21 cellular contexts compared by ENCODE assay signal in genomic region chr6:137173501-137173900, GRCh38. TPM values are rescaled to one million over a fixed set of nuclear protein-coding genes. Genes with fewer than 3 reads are reported as not detected.
DNase-seq lines count a peak whose midpoint lies in the region; ATAC-seq and TF ChIP-seq lines count a peak whose summit lies in the region.
"Had no signal": no experiment of that assay in that cellular context is flagged by ENCODE, and none has a peak within 500 bp of the region (broad histone marks: within the 10 kb centered on the region; RNA-seq: fewer than 3 reads in every experiment).

A gene with protein sequence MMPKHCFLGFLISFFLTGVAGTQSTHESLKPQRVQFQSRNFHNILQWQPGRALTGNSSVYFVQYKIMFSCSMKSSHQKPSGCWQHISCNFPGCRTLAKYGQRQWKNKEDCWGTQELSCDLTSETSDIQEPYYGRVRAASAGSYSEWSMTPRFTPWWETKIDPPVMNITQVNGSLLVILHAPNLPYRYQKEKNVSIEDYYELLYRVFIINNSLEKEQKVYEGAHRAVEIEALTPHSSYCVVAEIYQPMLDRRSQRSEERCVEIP (minus strand): TSS chr6:137173644. CDS start chr6:137161749, 11,895 bp downstream.

- no peaks in the 10 kb centered on the region for H4K20me1 ChIP-seq in GM23338 (replicated peaks; ENCODE audit: insufficient read depth)
- H4K20me1 ChIP-seq in PC-9 (ENCODE audit: insufficient read depth), result no peaks in the 10 kb centered on the region
- H4K20me1 ChIP-seq in osteoblast (ENCODE audit: insufficient read depth, low read length), result no peaks in the 10 kb centered on the region

- peaks cover 18% of the 10 kb centered on the region; the same call in 2 of the 3 replicates for H3K36me3 Mint-ChIP-seq in GM23338 (ENCODE audit: low read depth)
- H3K36me3 Mint-ChIP-seq in dendritic cell treated with granulocyte-macrophage colony-stimulating factor and Interleukin-4, amounts not matched to agents 40 ng/mL and 50 ng/mL, for 4 days (ENCODE audit: low read depth), result peaks cover 6% of the 10 kb centered on the region

- H3K9ac ChIP-seq in parathyroid adenoma, result no peak within 1 kb of the TSS
- H3K9ac ChIP-seq: SK-N-SH had no signal

- H3K79me2 ChIP-seq in GM23338 (replicated peaks; ENCODE audit: insufficient read depth), result no peaks in the 10 kb centered on the region
- no peaks in the 10 kb centered on the region for H3K79me2 ChIP-seq in PC-9 (ENCODE audit: low read depth)
- no peaks in the 10 kb centered on the region for H3K79me2 ChIP-seq in parathyroid adenoma
- H3K79me2 ChIP-seq in osteoblast (ENCODE audit: insufficient read depth, low read length), result no peaks in the 10 kb centered on the region

- TF ChIP-seq CTCF in GM23338 (conservative IDR thresholded peaks at IDR 0.05; ENCODE audit: low read depth in 2 of 2), result no peak
- no peak for TF ChIP-seq CTCF in PC-9 (conservative IDR thresholded peaks at IDR 0.05)
- TF ChIP-seq CTCF in parathyroid adenoma (IDR thresholded peaks at IDR 0.05), result no peak
- no peak for TF ChIP-seq CTCF in osteoblast (IDR thresholded peaks at IDR 0.05; ENCODE audit: extremely low read depth, low read depth, low read length)

- H3K27me3 ChIP-seq in GM23338 (ENCODE audit: insufficient read depth), result no peaks in the 10 kb centered on the region
- no peaks in the 10 kb centered on the region for H3K27me3 ChIP-seq in PC-9 (ENCODE audit: insufficient read depth, low read depth)
- no peaks in the 10 kb centered on the region for H3K27me3 ChIP-seq in parathyroid adenoma (ENCODE audit: control insufficient read depth, insufficient read depth, low read length)
- no peaks in the 10 kb centered on the region for H3K27me3 ChIP-seq in osteoblast (ENCODE audit: insufficient read depth, low read length)

- H3K4me2 ChIP-seq in GM23338, result peak within 1 kb of the TSS; percentile 52
- peak within 1 kb of the TSS; percentile 59 for H3K4me2 ChIP-seq in PC-9
- peak within 1 kb of the TSS; percentile 55 for H3K4me2 ChIP-seq in parathyroid adenoma (ENCODE audit: low read length)
- H3K4me2 ChIP-seq in osteoblast (ENCODE audit: insufficient read depth, low read length), result no peak within 1 kb of the TSS
- H3K4me2 ChIP-seq: SK-N-SH had no signal

- no peaks in the 10 kb centered on the region for H3K36me3 ChIP-seq in GM23338 (ENCODE audit: insufficient read depth)
- H3K36me3 ChIP-seq in PC-9 (ENCODE audit: low read depth), result no peaks in the 10 kb centered on the region
- no peaks in the 10 kb centered on the region for H3K36me3 ChIP-seq in parathyroid adenoma (ENCODE audit: control insufficient read depth, insufficient read depth, low read length)
- no peaks in the 10 kb centered on the region for H3K36me3 ChIP-seq in osteoblast (ENCODE audit: insufficient read depth, low read length)

- 0 out of 3 replicates have a peak within 1 kb of the TSS, but pooled peaks have one; percentile 33 for H3K4me3 Mint-ChIP-seq in GM23338
- no peak within 1 kb of the TSS for H3K4me3 Mint-ChIP-seq in dendritic cell treated with granulocyte-macrophage colony-stimulating factor and Interleukin-4, amounts not matched to agents 40 ng/mL and 50 ng/mL, for 4 days

- H3K9me2 ChIP-seq in GM23338 (ENCODE audit: insufficient read depth) (peaks cover 14% of the 10 kb centered on the region), PC-9 (ENCODE audit: insufficient read depth) (no peaks in the 10 kb centered on the region)
- H3K9me2 ChIP-seq: SK-N-SH had no signal

- POLR2A ChIA-PET in PC-9 (lab: Charles Lee; ENCODE audit: unreplicated experiment), result no interaction called here

- no TSS peak for BruUV-seq in PC-9 (replicated peaks; lab: Mats Ljungman, UMichigan)

- H3K27ac Mint-ChIP-seq in GM23338, result no peak within 1 kb of the TSS
- peak within 1 kb of the TSS; percentile 48 for H3K27ac Mint-ChIP-seq in dendritic cell treated with granulocyte-macrophage colony-stimulating factor and Interleukin-4, amounts not matched to agents 40 ng/mL and 50 ng/mL, for 4 days

- H2AFZ ChIP-seq in GM23338, result no peak within 1 kb of the TSS
- peak within 1 kb of the TSS; percentile 50 for H2AFZ ChIP-seq in PC-9
- peak within 1 kb of the TSS; percentile 70 for H2AFZ ChIP-seq in parathyroid adenoma
- H2AFZ ChIP-seq in osteoblast (ENCODE audit: low read length), result no peak within 1 kb of the TSS

- H3K27ac ChIP-seq in GM23338 (ENCODE audit: low read depth) (no peak within 1 kb of the TSS), PC-9 (peak within 1 kb of the TSS; percentile 50), parathyroid adenoma (peak within 1 kb of the TSS; percentile 12), osteoblast (ENCODE audit: low read depth, low read length) (no peak within 1 kb of the TSS)
- H3K27ac ChIP-seq: C4-2B had no signal

- H3K9me3 ChIP-seq in PC-9 (ENCODE audit: insufficient read depth, low read depth), result no peaks in the 10 kb centered on the region
- H3K9me3 ChIP-seq in parathyroid adenoma (ENCODE audit: control insufficient read depth, low read length), result no peaks in the 10 kb centered on the region
- H3K9me3 ChIP-seq in osteoblast (ENCODE audit: low read depth, low read length), result peaks cover 3% of the 10 kb centered on the region
- H3K9me3 ChIP-seq: SK-N-SH had no signal

- H3K4me3 ChIP-seq in GM23338 (no peak within 1 kb of the TSS), PC-9 (no peak within 1 kb of the TSS), parathyroid adenoma (ENCODE audit: low read depth, low read length) (peak within 1 kb of the TSS; percentile 5), osteoblast (ENCODE audit: insufficient read depth, low read length) (no peak within 1 kb of the TSS)

- peaks cover 19% of the 10 kb centered on the region for H3K4me1 Mint-ChIP-seq in GM23338
- H3K4me1 Mint-ChIP-seq in dendritic cell treated with granulocyte-macrophage colony-stimulating factor and Interleukin-4, amounts not matched to agents 40 ng/mL and 50 ng/mL, for 4 days (ENCODE audit: low read depth), result peaks cover 53% of the 10 kb centered on the region

- DNase-seq in GM23338 (ENCODE audit: low spot score), result no peak
- DNase-seq in PC-9, result no peak
- DNase-seq in osteoblast (ENCODE audit: insufficient read length, low spot score, missing footprints), result no peak
- DNase-seq: DMS79, HCEC 1CT, KG1, MV-4-11, NCI-H1417, NCI-H187, NCI-H2227 treated with DMSO at 0.1 percent for 48 hours, NCI-H510A treated with DMSO at 0.1 percent for 48 hours, NCI-H774, OCI-M1, SHP77 treated with DMSO at 0.1 percent for 48 hours, SK-N-SH had no signal

- ATAC-seq in GM23338, result no peak
- no peak for ATAC-seq in HG03432 (IDR thresholded peaks at IDR 0.05; ENCODE audit: unreplicated experiment)
- ATAC-seq in GM18870 (IDR thresholded peaks at IDR 0.05; ENCODE audit: unreplicated experiment), result no peak

- H3F3A ChIP-seq in GM23338 (replicated peaks; ENCODE audit: low read depth) (no peaks in the 10 kb centered on the region), PC-9 (ENCODE audit: insufficient read depth, low read depth) (peaks cover 10% of the 10 kb centered on the region)

- intact Hi-C loops in PC-9 (cut with micrococcal nuclease; ENCODE audit: unreplicated experiment), result no loop called here
- intact Hi-C loops in dendritic cell treated with granulocyte-macrophage colony-stimulating factor and Interleukin-4, amounts not matched to agents 40 ng/mL and 50 ng/mL, for 4 days (cut with micrococcal nuclease), result no loop called here

- peaks cover 29% of the 10 kb centered on the region for H3K4me1 ChIP-seq in GM23338 (ENCODE audit: insufficient read depth)
- H3K4me1 ChIP-seq in PC-9 (replicated peaks; ENCODE audit: insufficient read depth), result peaks cover 18% of the 10 kb centered on the region
- H3K4me1 ChIP-seq in parathyroid adenoma, result peaks cover 11% of the 10 kb centered on the region
- no peaks in the 10 kb centered on the region for H3K4me1 ChIP-seq in osteoblast (ENCODE audit: insufficient read depth, low read length)

- CTCF ChIA-PET in PC-9 (lab: Charles Lee), result no interaction called here

- H3K9me3 Mint-ChIP-seq in GM23338, result peaks cover 39% of the 10 kb centered on the region
- H3K9me3 Mint-ChIP-seq in dendritic cell treated with granulocyte-macrophage colony-stimulating factor and Interleukin-4, amounts not matched to agents 40 ng/mL and 50 ng/mL, for 4 days, result peaks cover 9% of the 10 kb centered on the region

- peaks cover 4% of the 10 kb centered on the region for H3K27me3 Mint-ChIP-seq in GM23338 (ENCODE audit: insufficient read depth, low read depth, poor library complexity)
- no peaks in the 10 kb centered on the region for H3K27me3 Mint-ChIP-seq in dendritic cell treated with granulocyte-macrophage colony-stimulating factor and Interleukin-4, amounts not matched to agents 40 ng/mL and 50 ng/mL, for 4 days

TF ChIP-seq in GM23338, 12 proteins besides CTCF, POLR2A, EP300 and RAD21 (continues in another document):
- TF ChIP-seq, protein P1, sequence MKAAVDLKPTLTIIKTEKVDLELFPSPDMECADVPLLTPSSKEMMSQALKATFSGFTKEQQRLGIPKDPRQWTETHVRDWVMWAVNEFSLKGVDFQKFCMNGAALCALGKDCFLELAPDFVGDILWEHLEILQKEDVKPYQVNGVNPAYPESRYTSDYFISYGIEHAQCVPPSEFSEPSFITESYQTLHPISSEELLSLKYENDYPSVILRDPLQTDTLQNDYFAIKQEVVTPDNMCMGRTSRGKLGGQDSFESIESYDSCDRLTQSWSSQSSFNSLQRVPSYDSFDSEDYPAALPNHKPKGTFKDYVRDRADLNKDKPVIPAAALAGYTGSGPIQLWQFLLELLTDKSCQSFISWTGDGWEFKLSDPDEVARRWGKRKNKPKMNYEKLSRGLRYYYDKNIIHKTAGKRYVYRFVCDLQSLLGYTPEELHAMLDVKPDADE (IDR thresholded peaks at IDR 0.05), result no peak
- no peak for TF ChIP-seq JUNB (IDR thresholded peaks at IDR 0.05; ENCODE audit: unreplicated experiment)

RNA-seq across cellular contexts. Expression of the gene that starts here (rescaled TPM):
- total RNA-seq in GM23338 (2014; rRNA removed; shearing (Covaris generic)), result not detected in 2 replicates
- polyA plus RNA-seq in GM23338 (2016; fragmentation: Nextera tagmentation; extraction: Ambion mirVana), result not detected in 2 replicates
- total RNA-seq in PC-9 (2021) (not detected in 2 replicates), osteoblast (not detected in 2 replicates)
- total RNA-seq: RPMI7951 had no signal
- polyA plus RNA-seq: SK-N-SH had no signal

Comparison
In these comparisons a context has a peak if more than half of its experiments do, and no peak if none do; other contexts are left out.
1. H2AFZ ChIP-seq: peak in PC-9 (single experiment) and parathyroid adenoma (single experiment); none in GM23338 (single experiment) and osteoblast (single experiment).
2. H3K27ac ChIP-seq: peak in PC-9 (single experiment) and parathyroid adenoma (single experiment); none in GM23338 (single experiment) and osteoblast (single experiment).